In the genomic region with DNA sequence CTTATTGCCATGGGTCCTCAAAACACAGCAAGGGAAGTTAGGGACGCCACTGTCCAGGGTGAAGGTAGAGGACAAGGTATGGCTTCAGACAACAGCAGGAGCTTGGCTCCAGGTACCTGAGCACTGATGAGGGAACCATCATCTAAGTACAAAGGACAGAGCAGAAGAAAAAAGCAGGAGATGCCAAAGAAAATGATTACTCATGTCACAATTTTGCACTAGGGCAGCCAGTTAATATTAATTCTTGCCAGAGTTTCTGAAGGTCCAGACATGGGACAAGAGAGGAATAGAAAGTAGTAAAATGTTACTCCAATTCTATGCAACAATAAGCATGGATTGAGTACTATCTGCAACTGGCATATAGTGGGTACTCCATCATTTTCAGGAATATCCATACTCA, we compare ENCODE assay signal across 24 cellular contexts. TPM values are rescaled to one million over a fixed set of nuclear protein-coding genes. Genes with fewer than 3 reads are reported as not detected.
DNase-seq lines count a peak whose midpoint lies in the region; ATAC-seq and TF ChIP-seq lines count a peak whose summit lies in the region.
"Had no signal": no experiment of that assay in that cellular context is flagged by ENCODE, and none has a peak within 500 bp of the region (broad histone marks: within the 10 kb centered on the region; RNA-seq: fewer than 3 reads in every experiment).

No MANE protein-coding gene starts in this region.

- no peaks in the 10 kb centered on the region for H3K4me1 Mint-ChIP-seq in immature natural killer cell

- intact Hi-C loops in Right ventricle myocardium inferior (cut with DNase I) (no loop called here), dorsolateral prefrontal cortex (cut with DNase I) (loop anchor here in 1 of 2 donors (5.0 kb wide), 1 partner anchor 157 kb away; no protein-coding TSS in a partner anchor)

- TF ChIP-seq CTCF in right atrium auricular region (IDR thresholded peaks at IDR 0.05) (no peak), dorsolateral prefrontal cortex (IDR thresholded peaks at IDR 0.05 in 54 of 56, conservative IDR thresholded peaks at IDR 0.05 in 2 of 56; ENCODE audit: low read depth in 1 of 56, partially characterized antibody in 56 of 56) (no peak)

- no peaks in the 10 kb centered on the region for H3K9me3 ChIP-seq in right atrium auricular region
- H3K9me3 ChIP-seq: HAP-1, Peyer's patch, SK-N-SH had no signal

- H3K4me1 ChIP-seq in right atrium auricular region, result no peaks in the 10 kb centered on the region
- H3K4me1 ChIP-seq: HAP-1, Peyer's patch had no signal

- peaks cover 6 to 32% (median 15%) of the 10 kb centered on the region in 6 donors for H3K9me3 Mint-ChIP-seq in immature natural killer cell
- H3K9me3 Mint-ChIP-seq: HFFc6 had no signal

- no peak overlapping the region for H3K27ac Mint-ChIP-seq in immature natural killer cell
- H3K27ac Mint-ChIP-seq: HFFc6 had no signal

- no peaks in the 10 kb centered on the region for H3K36me3 ChIP-seq in right atrium auricular region
- H3K36me3 ChIP-seq: HAP-1, Peyer's patch had no signal

- no peaks in the 10 kb centered on the region for H3K27me3 ChIP-seq in right atrium auricular region
- no peaks in the 10 kb centered on the region for H3K27me3 ChIP-seq in dorsolateral prefrontal cortex
- H3K27me3 ChIP-seq: Peyer's patch had no signal

- no peaks in the 10 kb centered on the region for H3K36me3 Mint-ChIP-seq in immature natural killer cell

- DNase-seq in Right ventricle myocardium inferior (ENCODE audit: missing footprints) (no peak), right atrium auricular region (ENCODE audit: low spot score) (no peak), dorsolateral prefrontal cortex (no peak), substantia nigra (lab: John Stamatoyannopoulos, UW) (no peak), immature natural killer cell (no peak), anterior cingulate cortex (lab: John Stamatoyannopoulos, UW) (no peak)
- DNase-seq: 8988T, ACHN, DMS153, GOT3, HFFc6, KG1, MM.1S, NCI-H1694 treated with DMSO at 0.1 percent for 48 hours, NCI-H2081, NCI-H2227 treated with DMSO at 0.1 percent for 48 hours, NCI-H526 treated with DMSO at 0.1 percent for 48 hours, Peyer's patch, SK-N-SH had no signal

- H3K27me3 Mint-ChIP-seq in immature natural killer cell (ENCODE audit: low read depth in 3 of 3), result peaks cover 0 to 1% (median 0%) of the 10 kb centered on the region in 3 donors

- no peak overlapping the region for H3K4me3 ChIP-seq in right atrium auricular region
- H3K4me3 ChIP-seq in dorsolateral prefrontal cortex, result no peak overlapping the region
- H3K4me3 ChIP-seq: HAP-1, Peyer's patch had no signal

- peak; percentile 62 for ATAC-seq in Right ventricle myocardium inferior
- no peak for ATAC-seq in HG03095 (IDR thresholded peaks at IDR 0.05; ENCODE audit: unreplicated experiment)

- H3K27ac ChIP-seq in right atrium auricular region (no peak overlapping the region), angular gyrus (ENCODE audit: low read depth, low read length) (peak overlapping the region; percentile 45), dorsolateral prefrontal cortex (peak overlapping the region in 48 of 59 donors; percentile 32 to 88 (median 74)), substantia nigra (ENCODE audit: low read depth, low read length, poor library complexity, severe bottlenecking) (peak overlapping the region; percentile 75)
- H3K27ac ChIP-seq: Peyer's patch had no signal

- no peak overlapping the region for H3K4me3 Mint-ChIP-seq in immature natural killer cell
- H3K4me3 Mint-ChIP-seq: HFFc6 had no signal

RNA-seq across cellular contexts. Expression of gene PTN, which starts 14.1 kb away (rescaled TPM):
- total RNA-seq in Right ventricle myocardium inferior (21.6 TPM), right atrium auricular region (10 to 100 TPM in 1 of 2 donors, 1 to 10 TPM in 1; 8.6 to 26.2 TPM), dorsolateral prefrontal cortex (100 to 1,000 TPM in 30 of 120 experiments, 10 to 100 TPM in 90; 48.1 to 232 (median 85.8) TPM)
- not detected for polyA plus RNA-seq in immature natural killer cell
- total RNA-seq: G401, OCI-LY7 had no signal

Comparison
In these comparisons a context has a peak if more than half of its experiments do, and no peak if none do; other contexts are left out.
1. H3K27ac ChIP-seq: peak in angular gyrus (single experiment), dorsolateral prefrontal cortex (48 of 59) and substantia nigra (single experiment); none in right atrium auricular region (0 of 2).